8 cellular contexts compared by ENCODE assay signal in the genomic region with DNA sequence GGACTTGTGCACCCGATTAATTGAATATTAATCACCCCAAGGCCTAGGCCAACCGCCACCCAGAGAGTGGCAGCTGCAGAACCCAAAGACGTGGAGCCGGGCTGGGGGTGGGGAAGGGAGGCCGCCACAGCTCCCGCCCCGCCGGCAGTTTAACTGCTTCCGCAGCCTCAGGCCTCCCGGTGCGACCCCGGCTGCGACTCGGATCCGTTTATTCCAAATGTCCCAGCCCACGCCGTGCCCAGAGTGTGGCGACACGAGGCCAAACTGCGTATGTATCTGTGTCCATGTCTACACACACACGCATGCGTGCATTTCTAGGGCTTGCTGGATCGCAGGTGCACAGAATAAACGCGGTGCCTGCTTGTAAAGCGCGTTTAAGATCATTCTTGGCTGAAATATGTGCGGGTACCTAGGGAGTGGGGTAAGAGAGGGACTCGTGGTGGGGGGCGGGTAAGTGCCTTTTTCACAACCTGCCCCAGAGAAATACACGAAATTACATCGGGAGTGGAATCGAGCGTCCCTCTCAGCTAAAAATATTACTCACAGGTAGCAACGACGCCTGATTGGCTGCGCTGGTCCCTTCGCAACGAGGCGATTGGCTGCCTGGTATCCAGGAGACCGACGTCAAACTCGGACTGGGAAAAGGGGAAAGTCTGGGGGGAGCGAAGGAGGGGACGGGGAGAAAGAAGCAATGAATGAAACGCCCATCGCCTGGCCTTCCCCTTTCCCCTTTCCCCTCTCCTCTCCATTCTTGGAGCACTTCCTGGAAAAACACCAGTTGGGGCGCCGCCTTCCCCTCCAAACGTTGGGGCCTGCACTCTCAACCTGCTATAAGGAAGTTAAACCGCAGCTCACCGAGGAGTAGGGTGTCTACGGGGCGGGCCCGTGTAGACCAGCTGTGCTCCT. TPM values are rescaled to one million over a fixed set of nuclear protein-coding genes. Genes with fewer than 3 reads are reported as not detected.
A peak's percentile ranks its signal among the peaks of the same experiment; 100 is the strongest.
DNase-seq lines count a peak whose midpoint lies in the region; ATAC-seq and TF ChIP-seq lines count a peak whose summit lies in the region.

No MANE protein-coding gene starts in this region.

- H3K27me3 Mint-ChIP-seq in T-cell (no peaks in the 10 kb centered on the region), type B pancreatic cell (peaks cover 3% of the 10 kb centered on the region)

- WGBS in heart right ventricle, 2 donors, result 0% methylated on average over 54 to 55 of the region's 55 CpGs

- H3K9me3 Mint-ChIP-seq in T-cell, result no peaks in the 10 kb centered on the region
- no peaks in the 10 kb centered on the region for H3K9me3 Mint-ChIP-seq in type B pancreatic cell

- TF ChIP-seq CTCF in GM12875 (IDR thresholded peaks at IDR 0.05; ENCODE audit: borderline replicate concordance, insufficient read depth, low read depth, low read length) (no peak), heart right ventricle (IDR thresholded peaks at IDR 0.05) (peak in 1 of 9 donors; percentile 1), type B pancreatic cell (conservative IDR thresholded peaks at IDR 0.05) (no peak)

- CTCF ChIA-PET in T-cell (lab: Charles Lee), result interaction anchor here in 1 of 2 donors (0.6 to 1.3 kb wide), 5 partner anchors 15 to 87 kb away, joined by 3 to 8 read pairs (median 4); no protein-coding TSS in a partner anchor

- ATAC-seq in HG02870 (IDR thresholded peaks at IDR 0.05; ENCODE audit: unreplicated experiment) (peak; percentile 36), T-cell (replicated peaks in 1 of 4) (peak; percentile 33 to 49 (median 44)), heart right ventricle (peak; percentile 68 to 92 (median 82))

- H3K4me1 Mint-ChIP-seq in T-cell (peaks cover 50 to 71% (median 58%) of the 10 kb centered on the region in 3 donors), type B pancreatic cell (ENCODE audit: unreplicated experiment) (peaks cover 30% of the 10 kb centered on the region)

- peaks cover 0 to 57% (median 43%) of the 10 kb centered on the region in 9 donors for H3K4me1 ChIP-seq in heart right ventricle

- H3K27me3 ChIP-seq in heart right ventricle, result no peaks in the 10 kb centered on the region

- POLR2A ChIA-PET in T-cell (lab: Charles Lee), result interaction anchor here (0.6 to 3.2 kb wide), 16 partner anchors 11 to 253 kb away, joined by 3 to 30 read pairs (median 6); partner anchors contain the start of genes LUC7L3 (in 1 of the 2) and SPAG9 (in 1 of the 2)

- DNase-seq in NCI-H146 treated with DMSO at 0.1 percent for 48 hours (lab: John Stamatoyannopoulos, UW; ENCODE audit: unreplicated experiment) (peak; percentile 93), T-cell (peak; percentile 68 to 86 (median 77)), amniotic epithelial cell (ENCODE audit: low read depth) (peak; percentile 94), heart right ventricle (peak; percentile 89 to 97), pons (ENCODE audit: low spot score) (peak; percentile 99), type B pancreatic cell (ENCODE audit: extremely low spot score, unreplicated experiment) (peak; percentile 88)

- H3K36me3 Mint-ChIP-seq in T-cell, result peaks cover 13% of the 10 kb centered on the region
- peaks cover 13% of the 10 kb centered on the region for H3K36me3 Mint-ChIP-seq in type B pancreatic cell

- H3K27ac Mint-ChIP-seq in T-cell (peak overlapping the region; percentile 99 to 100), type B pancreatic cell (peak overlapping the region; percentile 99)

- peak overlapping the region; percentile 58 for H3K4me3 ChIP-seq in GM12875 (ENCODE audit: low read depth, low read length)
- H3K4me3 ChIP-seq in heart right ventricle, result peak overlapping the region; percentile 67 to 97 (median 84)

- peak overlapping the region; percentile 98 to 100 (median 100) for H3K27ac ChIP-seq in heart right ventricle

- intact Hi-C loops in heart right ventricle (cut with DNase I), result loop anchor here in 8 of 10 donors (1.0 to 5.0 kb wide), 11 partner anchors 35 to 254 kb away; partner anchors contain the start of gene SPAG9 (in 1 of the 8)

- peak overlapping the region; percentile 94 to 99 (median 94) for H3K4me3 Mint-ChIP-seq in T-cell
- H3K4me3 Mint-ChIP-seq in type B pancreatic cell, result peak overlapping the region; percentile 96

- peaks cover 0 to 18% (median 5%) of the 10 kb centered on the region in 9 donors for H3K36me3 ChIP-seq in heart right ventricle

- H3K9me3 ChIP-seq in heart right ventricle, result no peaks in the 10 kb centered on the region

RNA-seq across cellular contexts. Expression of gene TOB1, which starts 1.0 kb away (rescaled TPM):
- total RNA-seq in T-cell (100 to 1,000 TPM in 2 of 5 donors, 10 to 100 TPM in 3; 75.4 to 310 (median 92.6) TPM), heart right ventricle (100 to 1,000 TPM in 6 of 10 donors, 10 to 100 TPM in 4; 54.7 to 134 (median 106) TPM), type B pancreatic cell (ENCODE audit: low replicate concordance) (54.9 and 113 TPM in 2 replicates)
- 10 to 100 TPM; 15.6 to 31.7 TPM for polyA plus RNA-seq in heart right ventricle

RNA-seq across cellular contexts. Expression of gene WFIKKN2, which starts 31.8 kb away (rescaled TPM):
- not detected for total RNA-seq in T-cell
- 1 to 10 TPM in 2 of 10 donors, under 1 TPM in 8; 0.22 to 1.7 (median 0.54) TPM for total RNA-seq in heart right ventricle
- polyA plus RNA-seq in heart right ventricle, result under 1 TPM; 0.10 to 0.51 TPM
- 1.7 TPM in 1 of 2 replicates, not detected in the other for total RNA-seq in type B pancreatic cell (ENCODE audit: low replicate concordance)

Comparison
In these comparisons a context has a peak if more than half of its experiments do, and no peak if none do; other contexts are left out.
1. Peak in every context shown above with its lines: DNase-seq, ATAC-seq, H3K4me3 ChIP-seq and H3K27ac ChIP-seq.